Comparison of ENCODE assay signal across 15 cellular contexts in genomic region chr5:16313761-16314160, GRCh38.
DNase-seq lines count a peak whose midpoint lies in the region; ATAC-seq and TF ChIP-seq lines count a peak whose summit lies in the region.
"Had no signal": no experiment of that assay in that cellular context is flagged by ENCODE, and none has a peak within 500 bp of the region (broad histone marks: within the 10 kb centered on the region; RNA-seq: fewer than 3 reads in every experiment).

No MANE protein-coding gene starts in this region.

- intact Hi-C loops in CD4-positive, alpha-beta T cell (cut with DNase I, micrococcal nuclease) = no loop called here

- H3K27ac ChIP-seq in CD4-positive, alpha-beta T cell (ENCODE audit: low read depth, low read length) = no peak overlapping the region
- H3K27ac ChIP-seq: RWPE1 had no signal

- no peaks in the 10 kb centered on the region for H3K9me3 Mint-ChIP-seq in CD4-positive, alpha-beta T cell

- no peak for TF ChIP-seq CTCF in CD4-positive, alpha-beta T cell (IDR thresholded peaks at IDR 0.05)

- H3K27me3 Mint-ChIP-seq in CD4-positive, alpha-beta T cell = no peaks in the 10 kb centered on the region
- H3K27me3 Mint-ChIP-seq: CD4-positive, CD25-positive, alpha-beta regulatory T cell had no signal

- no peak overlapping the region for H3K4me3 Mint-ChIP-seq in CD4-positive, alpha-beta T cell
- H3K4me3 Mint-ChIP-seq: CD4-positive, CD25-positive, alpha-beta regulatory T cell had no signal

- H3K27me3 ChIP-seq in CD4-positive, alpha-beta T cell (ENCODE audit: control insufficient read depth, insufficient read depth, low read length) = no peaks in the 10 kb centered on the region

- peak; percentile 20 for DNase-seq in NCI-H82 (lab: John Stamatoyannopoulos, UW)
- no peak for DNase-seq in NCI-H82 treated with DMSO at 0.1 percent for 48 hours (lab: John Stamatoyannopoulos, UW; ENCODE audit: unreplicated experiment)
- DNase-seq in NCI-H1417 (lab: John Stamatoyannopoulos, UW) = peak in 2 of 3 experiments; percentile 74 to 93
- DNase-seq in NCI-H510A treated with DMSO at 0.1 percent for 48 hours (lab: John Stamatoyannopoulos, UW) = peak; percentile 92
- no peak for DNase-seq in CD4-positive, alpha-beta T cell
- DNase-seq: CD4-positive, CD25-positive, alpha-beta regulatory T cell; HCEC 1CT; NCI-H1092; NCI-H1930; NCI-H446 treated with DMSO at 0.1 percent for 48 hours; T1000 had no signal

- ATAC-seq in GM21423 (IDR thresholded peaks at IDR 0.05; ENCODE audit: unreplicated experiment) (no peak), GM21529 (IDR thresholded peaks at IDR 0.05; ENCODE audit: unreplicated experiment) (no peak), GM19324 (IDR thresholded peaks at IDR 0.05; ENCODE audit: low FRiP score, unreplicated experiment) (no peak)
- no peak for ATAC-seq in CD4-positive, alpha-beta T cell (ENCODE audit: poor library complexity)

- no peaks in the 10 kb centered on the region for H3K36me3 Mint-ChIP-seq in CD4-positive, alpha-beta T cell (ENCODE audit: low read depth)
- H3K36me3 Mint-ChIP-seq: CD4-positive, CD25-positive, alpha-beta regulatory T cell had no signal

- no peaks in the 10 kb centered on the region for H3K9me3 ChIP-seq in CD4-positive, alpha-beta T cell (ENCODE audit: control insufficient read depth, low read length)

- CTCF ChIA-PET in CD4-positive, alpha-beta T cell (lab: Charles Lee) = no interaction called here

- no peak overlapping the region for H3K27ac Mint-ChIP-seq in CD4-positive, alpha-beta T cell
- H3K27ac Mint-ChIP-seq: CD4-positive, CD25-positive, alpha-beta regulatory T cell had no signal

- POLR2A ChIA-PET in CD4-positive, alpha-beta T cell (lab: Charles Lee) = no interaction called here

- no peaks in the 10 kb centered on the region for H3K4me1 Mint-ChIP-seq in CD4-positive, alpha-beta T cell (ENCODE audit: low read depth)
- H3K4me1 Mint-ChIP-seq: CD4-positive, CD25-positive, alpha-beta regulatory T cell had no signal

Comparison
In these comparisons a context has a peak if more than half of its experiments do, and no peak if none do; other contexts are left out.
1. DNase-seq: peak in NCI-H82 (single experiment), NCI-H1417 (2 of 3) and NCI-H510A treated with DMSO at 0.1 percent for 48 hours (single experiment); none in NCI-H82 treated with DMSO at 0.1 percent for 48 hours (single experiment) and CD4-positive, alpha-beta T cell (0 of 10).